ENCODE assay signal across 8 cellular contexts in the genomic region with DNA sequence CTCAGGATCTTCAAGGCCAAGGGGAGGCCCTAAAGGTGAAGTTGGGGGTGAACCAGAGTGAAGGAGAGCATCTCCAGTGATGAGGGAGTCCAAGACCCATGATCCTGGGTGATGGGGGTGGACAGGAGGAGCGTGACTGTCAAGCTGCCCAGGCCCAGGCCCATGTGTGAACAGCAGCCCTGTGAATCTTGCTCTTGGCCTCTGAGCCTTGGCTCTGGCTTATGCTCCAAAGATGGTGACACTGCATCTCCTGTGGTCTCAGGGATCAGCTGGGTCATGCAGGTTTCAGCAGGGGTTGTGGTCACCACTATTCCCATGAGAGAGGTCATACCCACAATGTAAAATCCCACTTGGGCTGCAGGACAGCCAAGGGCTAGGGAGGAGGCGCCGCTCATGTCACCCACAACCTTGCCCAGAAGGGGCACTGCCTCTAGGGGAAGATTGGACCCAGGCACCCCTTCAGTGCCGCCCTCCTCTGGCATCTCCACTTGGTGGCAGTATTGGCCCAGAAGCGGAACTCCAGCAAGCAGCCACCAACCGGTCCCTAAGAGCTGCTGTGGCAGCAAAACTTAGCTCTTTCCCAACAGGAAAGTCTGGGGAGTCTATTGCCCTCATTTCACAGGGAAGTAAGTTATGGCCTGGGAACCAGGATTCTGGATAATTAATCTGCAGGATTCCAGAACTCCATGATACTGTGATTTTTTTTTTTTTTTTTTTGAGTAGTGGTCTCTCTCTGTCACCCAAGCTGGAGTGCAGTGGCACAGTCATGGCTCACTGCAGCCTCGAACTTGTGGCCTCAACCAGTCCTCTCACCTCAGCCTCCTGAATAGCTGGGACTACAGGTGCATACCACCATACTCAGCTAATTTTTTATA. TPM values are rescaled to one million over a fixed set of nuclear protein-coding genes. Genes with fewer than 3 reads are reported as not detected.
DNase-seq lines count a peak whose midpoint lies in the region; ATAC-seq and TF ChIP-seq lines count a peak whose summit lies in the region.

No MANE protein-coding gene starts in this region.

- peak; percentile 34 to 82 (median 68) for TF ChIP-seq CTCF in Peyer's patch (IDR thresholded peaks at IDR 0.05)
- TF ChIP-seq CTCF in fibroblast of villous mesenchyme (IDR thresholded peaks at IDR 0.05; ENCODE audit: insufficient read depth, low read depth, low read length) = peak; percentile 88
- TF ChIP-seq CTCF in osteocyte (IDR thresholded peaks at IDR 0.05) = peak; percentile 72
- peak; percentile 43 to 83 (median 68) for TF ChIP-seq CTCF in transverse colon (IDR thresholded peaks at IDR 0.05)

- H3K4me1 ChIP-seq in Peyer's patch (no peaks in the 10 kb centered on the region), transverse colon (no peaks in the 10 kb centered on the region)

- ATAC-seq in GM21390 (IDR thresholded peaks at IDR 0.05; ENCODE audit: unreplicated experiment) = peak; percentile 91
- peak; percentile 94 to 95 for ATAC-seq in activated T-cell treated with anti-CD3 and anti-CD28 coated beads, Interleukin-2, amount 50 U/mL, for 4 hours

- H3K4me1 Mint-ChIP-seq in activated T-cell treated with anti-CD3 and anti-CD28 coated beads, Interleukin-2, amount 50 U/mL, for 4 hours (ENCODE audit: low read depth) = no peaks in the 10 kb centered on the region
- H3K4me1 Mint-ChIP-seq in osteocyte (ENCODE audit: unreplicated experiment) = no peaks in the 10 kb centered on the region

- peaks cover 0 to 4% of the 10 kb centered on the region in 2 donors for H3K27me3 ChIP-seq in Peyer's patch
- peaks cover 31% of the 10 kb centered on the region for H3K27me3 ChIP-seq in transverse colon

- 16 to 40% methylated on average over 1 to 7 of the region's 7 CpGs for WGBS in transverse colon (ENCODE audit: low coverage in 1 of 2), 2 donors

- DNase-seq in DMS 273 (lab: John Stamatoyannopoulos, UW; ENCODE audit: unreplicated experiment) (peak; percentile 90), HUDEP-2 (lab: John Stamatoyannopoulos, UW; ENCODE audit: unreplicated experiment in 76 of 76) (peak in 65 of 76 experiments; percentile 4 to 78 (median 56)), Peyer's patch (peak; percentile 45 to 79 (median 71)), fibroblast of villous mesenchyme (ENCODE audit: low read depth) (peak; percentile 72), osteocyte (ENCODE audit: extremely low spot score, unreplicated experiment) (peak; percentile 87), transverse colon (peak; percentile 62)
- DNase-seq in activated T-cell treated with anti-CD3 and anti-CD28 coated beads, Interleukin-2, amount 50 U/mL, for 4 hours = peak; percentile 55

- no peaks in the 10 kb centered on the region for H3K36me3 Mint-ChIP-seq in activated T-cell treated with anti-CD3 and anti-CD28 coated beads, Interleukin-2, amount 50 U/mL, for 4 hours (ENCODE audit: insufficient read depth)
- H3K36me3 Mint-ChIP-seq in osteocyte (ENCODE audit: unreplicated experiment) = no peaks in the 10 kb centered on the region

- in situ Hi-C loops in transverse colon (cut with MboI; ENCODE audit: low pct_ligation_motif_present in 1 of 4, low pct_unique_long_range_greater_than_20kb in 1 of 4, low sequenced_read_pairs in 3 of 4) = no loop called here

- H3K27ac ChIP-seq in Peyer's patch (no peak overlapping the region), transverse colon (no peak overlapping the region)

- H3K36me3 ChIP-seq in Peyer's patch (no peaks in the 10 kb centered on the region), transverse colon (no peaks in the 10 kb centered on the region)

- intact Hi-C loops in transverse colon (cut with DNase I; ENCODE audit: low total_unique reads) = no loop called here

- H3K9me3 ChIP-seq in Peyer's patch = peaks cover 0 to 7% (median 2%) of the 10 kb centered on the region in 4 donors
- peaks cover 3 to 8% of the 10 kb centered on the region in 2 donors for H3K9me3 ChIP-seq in transverse colon

- no peak for TF ChIP-seq EP300 in transverse colon (IDR thresholded peaks at IDR 0.05; ENCODE audit: low read depth)

- peaks cover 26% of the 10 kb centered on the region for H3K9me3 Mint-ChIP-seq in activated T-cell treated with anti-CD3 and anti-CD28 coated beads, Interleukin-2, amount 50 U/mL, for 4 hours
- H3K9me3 Mint-ChIP-seq in osteocyte (ENCODE audit: unreplicated experiment) = peaks cover 22% of the 10 kb centered on the region

- H3K4me3 Mint-ChIP-seq in activated T-cell treated with anti-CD3 and anti-CD28 coated beads, Interleukin-2, amount 50 U/mL, for 4 hours = no peak overlapping the region
- H3K4me3 Mint-ChIP-seq in osteocyte (ENCODE audit: unreplicated experiment) = no peak overlapping the region

- no peak overlapping the region for H3K4me3 ChIP-seq in Peyer's patch
- H3K4me3 ChIP-seq in fibroblast of villous mesenchyme (ENCODE audit: low read depth, low read length) = no peak overlapping the region
- H3K4me3 ChIP-seq in transverse colon = no peak overlapping the region

- TF ChIP-seq POLR2A in Peyer's patch (IDR thresholded peaks at IDR 0.05) = no peak
- no peak for TF ChIP-seq POLR2A in transverse colon (IDR thresholded peaks at IDR 0.05)

- H3K27me3 Mint-ChIP-seq in activated T-cell treated with anti-CD3 and anti-CD28 coated beads, Interleukin-2, amount 50 U/mL, for 4 hours (ENCODE audit: low read depth) = peaks cover 33% of the 10 kb centered on the region
- H3K27me3 Mint-ChIP-seq in osteocyte (ENCODE audit: unreplicated experiment) = peaks cover 45% of the 10 kb centered on the region

- H3K27ac Mint-ChIP-seq in osteocyte (ENCODE audit: unreplicated experiment) = no peak overlapping the region

RNA-seq across cellular contexts. Expression of a gene that starts 7.5 kb away (rescaled TPM):
- total RNA-seq in Peyer's patch (not detected), fibroblast of villous mesenchyme (not detected in 2 replicates), osteocyte (not detected in 2 replicates), transverse colon (not detected)
- not detected for total RNA-seq in activated T-cell treated with anti-CD3 and anti-CD28 coated beads, Interleukin-2, amount 50 U/mL, for 4 hours

RNA-seq across cellular contexts. Expression of a gene that starts 51.6 kb away (rescaled TPM):
- total RNA-seq in Peyer's patch (1 to 10 TPM in 3 of 4 donors, under 1 TPM in 1; 0.83 to 3.5 (median 2.6) TPM), fibroblast of villous mesenchyme (under 0.01 and 0.32 TPM in 2 replicates), osteocyte (4.8 and 4.9 TPM in 2 replicates), transverse colon (1 to 10 TPM; 1.2 to 4.0 (median 1.8) TPM)
- total RNA-seq in activated T-cell treated with anti-CD3 and anti-CD28 coated beads, Interleukin-2, amount 50 U/mL, for 4 hours = under 1 TPM; 0.05 to 0.08 (median 0.05) TPM
